25 cellular contexts compared by ENCODE assay signal in genomic region chr9:112535811-112536210, GRCh38. TPM values are rescaled to one million over a fixed set of nuclear protein-coding genes. Genes with fewer than 3 reads are reported as not detected.
DNase-seq lines count a peak whose midpoint lies in the region; ATAC-seq and TF ChIP-seq lines count a peak whose summit lies in the region.
"Had no signal": no experiment of that assay in that cellular context is flagged by ENCODE, and none has a peak within 500 bp of the region (broad histone marks: within the 10 kb centered on the region; RNA-seq: fewer than 3 reads in every experiment).

No MANE protein-coding gene starts in this region.

- H2AFZ ChIP-seq in GM23248, result no peak overlapping the region

- H3K27ac Mint-ChIP-seq in osteocyte (ENCODE audit: unreplicated experiment), result peak overlapping the region; percentile 12
- H3K27ac Mint-ChIP-seq: activated naive CD8-positive, alpha-beta T cell treated with anti-CD3 and anti-CD28 coated beads for 36 hours; activated T-helper 1 cell treated with anti-CD3 and anti-CD28 coated beads, Interleukin-12 subunit alpha, Interleukin-12 subunit beta, Interleukin-2, Interleukin-4 antibody, amounts not matched to agents 30 ng/mL and 10 ng/mL and 1 ng/mL, durations not matched to agents 14 hours and 24 hours and 36 hours; B cell; memory B cell; T-helper 1 cell treated with Interleukin-12 subunit alpha and Interleukin-12 subunit beta and Interleukin-4 antibody, amounts not matched to agents 30 μg/mL and 1 μg/mL, for 36 hours had no signal

- H3K9me2 ChIP-seq in GM23248 (ENCODE audit: insufficient read depth), result no peaks in the 10 kb centered on the region; the same call in 1 of the 2 replicates

- H3K9me3 Mint-ChIP-seq in osteocyte (ENCODE audit: unreplicated experiment), result no peaks in the 10 kb centered on the region
- H3K9me3 Mint-ChIP-seq: activated naive CD8-positive, alpha-beta T cell treated with anti-CD3 and anti-CD28 coated beads for 36 hours; activated T-helper 1 cell treated with anti-CD3 and anti-CD28 coated beads, Interleukin-12 subunit alpha, Interleukin-12 subunit beta, Interleukin-2, Interleukin-4 antibody, amounts not matched to agents 30 ng/mL and 10 ng/mL and 1 ng/mL, durations not matched to agents 14 hours and 24 hours and 36 hours; memory B cell; T-helper 1 cell treated with Interleukin-12 subunit alpha and Interleukin-12 subunit beta and Interleukin-4 antibody, amounts not matched to agents 30 μg/mL and 1 μg/mL, for 36 hours had no signal

- H3K4me3 ChIP-seq in GM23248, result peak overlapping the region; percentile 11; the same call in 1 of the 2 replicates
- no peak overlapping the region for H3K4me3 ChIP-seq in fibroblast of mammary gland (ENCODE audit: control insufficient read depth, low read depth, low read length)
- H3K4me3 ChIP-seq: cardiac muscle cell, esophagus muscularis mucosa, skin epidermis, vagina had no signal

- H3K4me3 Mint-ChIP-seq in osteocyte (ENCODE audit: unreplicated experiment), result no peak overlapping the region
- H3K4me3 Mint-ChIP-seq: activated naive CD8-positive, alpha-beta T cell treated with anti-CD3 and anti-CD28 coated beads for 36 hours; activated T-helper 1 cell treated with anti-CD3 and anti-CD28 coated beads, Interleukin-12 subunit alpha, Interleukin-12 subunit beta, Interleukin-2, Interleukin-4 antibody, amounts not matched to agents 30 ng/mL and 10 ng/mL and 1 ng/mL, durations not matched to agents 14 hours and 24 hours and 36 hours; B cell; memory B cell; naive thymus-derived CD8-positive, alpha-beta T cell; T-helper 1 cell treated with Interleukin-12 subunit alpha and Interleukin-12 subunit beta and Interleukin-4 antibody, amounts not matched to agents 30 μg/mL and 1 μg/mL, for 36 hours had no signal

- H3F3A ChIP-seq in GM23248 (ENCODE audit: insufficient read depth), result peaks cover 43% of the 10 kb centered on the region

- peak overlapping the region; percentile 70 for H3K4me2 ChIP-seq in GM23248 (ENCODE audit: unreplicated experiment)

- H3K79me2 ChIP-seq in GM23248 (ENCODE audit: insufficient read depth), result peaks cover 68% of the 10 kb centered on the region

- DNase-seq in GM23248 (peak; percentile 77), fibroblast of mammary gland (ENCODE audit: low read depth) (peak; percentile 45), osteocyte (ENCODE audit: extremely low spot score, unreplicated experiment) (no peak), cerebellar nuclear complex (lab: John Stamatoyannopoulos, UW) (no peak), SIG-M5 treated with dmso at 0.1 percent for 504 hours (lab: John Stamatoyannopoulos, UW; ENCODE audit: unreplicated experiment) (no peak)
- DNase-seq in stimulated activated CD4-positive, alpha-beta T cell treated with anti-CD3 and anti-CD28 coated beads, Interleukin-2, amount 100 ng/mL, for 48 hours, result no peak
- DNase-seq: activated naive CD8-positive, alpha-beta T cell treated with anti-CD3 and anti-CD28 coated beads for 36 hours; Caco-2; effector CD4-positive, alpha-beta T cell; hypothalamus; kidney; naive thymus-derived CD8-positive, alpha-beta T cell; NCI-H187; posterior cingulate gyrus; stimulated activated CD4-positive, alpha-beta T cell treated with anti-CD3 and anti-CD28 coated beads, Interleukin-4, amount 100 ng/mL, for 24 hours; WERI-Rb-1 had no signal

- WGBS in GM23248 (ENCODE audit: low coverage in 1 of 2, low lambda C conversion rate in 2 of 2, missing lambda C conversion rate in 2 of 2), 2 experiments, result 0% methylated on average over 1 of the region's 1 CpG

- H3K4me1 Mint-ChIP-seq in osteocyte (ENCODE audit: unreplicated experiment), result peaks cover 19% of the 10 kb centered on the region
- H3K4me1 Mint-ChIP-seq: memory B cell had no signal

- H3K9me3 ChIP-seq in GM23248 (ENCODE audit: low read depth), result no peaks in the 10 kb centered on the region
- H3K9me3 ChIP-seq: Caco-2, esophagus muscularis mucosa, vagina had no signal

- H3K9ac ChIP-seq in GM23248, result no peak overlapping the region

- H4K20me1 ChIP-seq in GM23248 (ENCODE audit: insufficient read depth), result no peaks in the 10 kb centered on the region

- TF ChIP-seq CTCF in fibroblast of mammary gland (conservative IDR thresholded peaks at IDR 0.05; ENCODE audit: control insufficient read depth, insufficient read depth, low read depth, low read length), result no peak
- TF ChIP-seq CTCF in osteocyte (IDR thresholded peaks at IDR 0.05), result no peak

- in situ Hi-C loops in GM23248 (cut with MboI), result no loop called here

- no peaks in the 10 kb centered on the region for H3K27me3 Mint-ChIP-seq in osteocyte (ENCODE audit: unreplicated experiment)
- H3K27me3 Mint-ChIP-seq: activated naive CD8-positive, alpha-beta T cell treated with anti-CD3 and anti-CD28 coated beads for 36 hours; B cell; memory B cell; naive thymus-derived CD8-positive, alpha-beta T cell had no signal

- H3K36me3 ChIP-seq in GM23248 (ENCODE audit: low read depth), result no peaks in the 10 kb centered on the region
- H3K36me3 ChIP-seq: esophagus muscularis mucosa, vagina, WERI-Rb-1 had no signal

- peak; percentile 69 for ATAC-seq in SK-N-SH treated with all-trans-retinoic acid at 6 μM for 48 hours
- ATAC-seq: naive thymus-derived CD8-positive, alpha-beta T cell had no signal

- peaks cover 2% of the 10 kb centered on the region for H3K36me3 Mint-ChIP-seq in osteocyte (ENCODE audit: unreplicated experiment)

- peaks cover 55% of the 10 kb centered on the region for H3K4me1 ChIP-seq in GM23248 (ENCODE audit: insufficient read depth)

- peak overlapping the region; percentile 59 for H3K27ac ChIP-seq in GM23248
- H3K27ac ChIP-seq: cardiac muscle cell, esophagus muscularis mucosa, skin epidermis, vagina, WERI-Rb-1 had no signal

- no peaks in the 10 kb centered on the region for H3K27me3 ChIP-seq in GM23248 (replicated peaks; ENCODE audit: insufficient read depth)
- H3K27me3 ChIP-seq: cardiac muscle cell, esophagus muscularis mucosa, vagina had no signal

TF ChIP-seq in SK-N-SH treated with all-trans-retinoic acid at 6 μM for 48 hours, 23 proteins besides CTCF, POLR2A, EP300 and RAD21:
- TF ChIP-seq ISL1 (CRISPR knock-in tag; IDR thresholded peaks at IDR 0.05) (peak; percentile 47; the same call in 1 of the 2 replicates), ZC3H10 (CRISPR knock-in tag; IDR thresholded peaks at IDR 0.05) (no peak), ZFP30 (CRISPR knock-in tag; IDR thresholded peaks at IDR 0.05) (no peak)

RNA-seq across cellular contexts. Expression of gene KIAA1958, which starts 49.2 kb away (rescaled TPM):
- 4.7 and 7.7 TPM in 2 replicates for total RNA-seq in GM23248 (2014; rRNA removed; shearing (Covaris generic))
- polyA plus RNA-seq in GM23248 (2016; fragmentation: Nextera tagmentation; extraction: Ambion mirVana), result 7.2 and 7.8 TPM in 2 replicates
- total RNA-seq in osteocyte, result 4.9 and 6.1 TPM in 2 replicates

Comparison
In these comparisons a context has a peak if more than half of its experiments do, and no peak if none do; other contexts are left out.
1. DNase-seq: peak in GM23248 (single experiment) and fibroblast of mammary gland (single experiment); none in osteocyte (single experiment), stimulated activated CD4-positive, alpha-beta T cell treated with anti-CD3 and anti-CD28 coated beads, Interleukin-2, amount 100 ng/mL, for 48 hours (0 of 2), cerebellar nuclear complex (0 of 2) and SIG-M5 treated with dmso at 0.1 percent for 504 hours (single experiment).